Comparison of ENCODE assay signal across 19 cellular contexts in the genomic region with DNA sequence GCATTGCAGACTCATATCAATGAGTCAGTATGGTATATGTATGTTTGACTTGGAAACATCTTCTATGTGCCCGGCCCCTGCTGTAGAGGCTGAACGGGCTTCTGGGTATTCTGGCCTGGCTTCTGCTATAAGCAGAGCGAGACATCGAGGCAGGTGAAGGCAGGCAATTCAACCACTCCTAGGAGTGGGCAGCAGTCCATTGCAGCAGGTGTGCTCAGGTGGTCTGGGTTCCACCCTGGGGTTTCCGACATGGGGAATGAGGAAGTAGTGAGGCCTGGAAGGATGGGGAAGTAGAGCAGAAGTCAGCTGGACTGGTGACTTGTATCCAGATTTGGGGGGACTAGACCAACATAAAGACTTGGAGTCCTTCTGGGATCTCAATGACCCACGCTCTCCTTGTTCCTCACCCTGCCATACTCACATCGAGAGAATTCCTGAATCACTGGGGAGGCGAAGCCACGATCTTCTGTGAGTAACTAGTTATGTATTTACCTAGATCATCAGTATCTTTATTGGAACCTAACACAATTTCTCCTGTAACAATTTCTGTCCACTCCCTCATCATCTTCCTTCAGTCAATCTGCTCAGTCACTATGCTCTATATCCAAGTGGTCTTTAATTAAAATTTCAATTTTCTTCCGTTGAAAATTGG. TPM values are rescaled to one million over a fixed set of nuclear protein-coding genes. Genes with fewer than 3 reads are reported as not detected.
DNase-seq lines count a peak whose midpoint lies in the region; ATAC-seq and TF ChIP-seq lines count a peak whose summit lies in the region.
"Had no signal": no experiment of that assay in that cellular context is flagged by ENCODE, and none has a peak within 500 bp of the region (broad histone marks: within the 10 kb centered on the region; RNA-seq: fewer than 3 reads in every experiment).

No MANE protein-coding gene starts in this region.

- ATAC-seq in HG03108 (IDR thresholded peaks at IDR 0.05; ENCODE audit: unreplicated experiment) (no peak), gastroesophageal sphincter (no peak)
- ATAC-seq: CD8-positive, alpha-beta T cell; left colon; Panc1 had no signal

- H3K4me1 ChIP-seq in HEK293 (ENCODE audit: control insufficient read depth, insufficient read depth, low read length): no peaks in the 10 kb centered on the region
- peaks cover 19% of the 10 kb centered on the region for H3K4me1 ChIP-seq in osteoblast (ENCODE audit: insufficient read depth, low read length)
- H3K4me1 ChIP-seq in gastroesophageal sphincter: peaks cover 0 to 35% (median 14%) of the 10 kb centered on the region in 3 donors

- peaks cover 47% of the 10 kb centered on the region for H3K79me2 ChIP-seq in osteoblast (ENCODE audit: insufficient read depth, low read length)

- H3K9me3 ChIP-seq in HEK293 (ENCODE audit: control insufficient read depth, insufficient read depth, low read depth, low read length) (no peaks in the 10 kb centered on the region), osteoblast (ENCODE audit: low read depth, low read length) (no peaks in the 10 kb centered on the region), gastroesophageal sphincter (no peaks in the 10 kb centered on the region)
- H3K9me3 ChIP-seq: adrenal gland, suprapubic skin had no signal

- 82 to 84% methylated on average over 4 to 7 of the region's 10 CpGs for WGBS in gastroesophageal sphincter (ENCODE audit: low coverage in 1 of 2), 2 donors

- no peak overlapping the region for H3K27ac ChIP-seq in HEK293 (ENCODE audit: extremely low read depth, low read depth, low read length)
- peak overlapping the region; percentile 29 for H3K27ac ChIP-seq in osteoblast (ENCODE audit: low read depth, low read length)
- H3K27ac ChIP-seq in gastroesophageal sphincter: no peak overlapping the region
- H3K27ac ChIP-seq: adrenal gland, suprapubic skin, WERI-Rb-1 had no signal

- H4K20me1 ChIP-seq in osteoblast (ENCODE audit: insufficient read depth, low read length): peaks cover 23% of the 10 kb centered on the region

- no peak for TF ChIP-seq EP300 in gastroesophageal sphincter (IDR thresholded peaks at IDR 0.05)

- H3K27me3 ChIP-seq in osteoblast (ENCODE audit: insufficient read depth, low read length): no peaks in the 10 kb centered on the region
- no peaks in the 10 kb centered on the region for H3K27me3 ChIP-seq in gastroesophageal sphincter
- H3K27me3 ChIP-seq: adrenal gland, suprapubic skin had no signal

- DNase-seq in NCI-H226 (peak; percentile 12), epithelial cell of esophagus (ENCODE audit: low read depth) (peak; percentile 25), osteoblast (ENCODE audit: insufficient read length, low spot score, missing footprints) (no peak)
- no peak for DNase-seq in activated naive CD4-positive, alpha-beta T cell treated with anti-CD3 and anti-CD28 coated beads, Interleukin-2, amount 50 U/mL, for 16 hours
- DNase-seq: activated CD4-positive, alpha-beta T cell treated with anti-CD3 and anti-CD28 coated beads, Interleukin-2, amount 50 U/mL, for 4 hours; activated gamma-delta T cell; adrenal gland; CD8-positive, alpha-beta T cell; DMS153; KG1; left colon; NCI-H1930; NCI-H446 had no signal

- H3K36me3 ChIP-seq in HEK293 (ENCODE audit: control insufficient read depth in 2 of 2, insufficient read depth in 1 of 2, low read length in 2 of 2): peaks cover 8 to 44% of the 10 kb centered on the region in 2 experiments
- peaks cover 31% of the 10 kb centered on the region for H3K36me3 ChIP-seq in osteoblast (ENCODE audit: insufficient read depth, low read length)
- H3K36me3 ChIP-seq in gastroesophageal sphincter: peaks cover 0 to 51% of the 10 kb centered on the region in 2 donors

- TF ChIP-seq CTCF in HEK293 (tag by site-specific recombination; IDR thresholded peaks at IDR 0.05) (no peak), epithelial cell of esophagus (IDR thresholded peaks at IDR 0.05; ENCODE audit: insufficient read depth, low read depth, low read length, missing control alignments) (no peak), osteoblast (IDR thresholded peaks at IDR 0.05; ENCODE audit: extremely low read depth, low read depth, low read length) (no peak), gastroesophageal sphincter (IDR thresholded peaks at IDR 0.05) (no peak)

- no peak overlapping the region for H2AFZ ChIP-seq in osteoblast (ENCODE audit: low read length)

- H3K4me3 ChIP-seq in HEK293 (ENCODE audit: low read depth, low read length) (no peak overlapping the region), epithelial cell of esophagus (ENCODE audit: low read length) (no peak overlapping the region), osteoblast (ENCODE audit: insufficient read depth, low read length) (no peak overlapping the region), gastroesophageal sphincter (no peak overlapping the region)
- H3K4me3 ChIP-seq: adrenal gland, suprapubic skin had no signal

- CTCF ChIA-PET in HEK293 (lab: Yijun Ruan, JAX): no interaction called here

- POLR2A ChIA-PET in HEK293 (lab: Yijun Ruan, JAX): no interaction called here

- no peak overlapping the region for H3K4me2 ChIP-seq in osteoblast (ENCODE audit: insufficient read depth, low read length)

- no peak for TF ChIP-seq POLR2A in gastroesophageal sphincter (IDR thresholded peaks at IDR 0.05)

TF ChIP-seq in HEK293, 187 proteins besides CTCF, POLR2A, EP300 and RAD21:
- peak; percentile 88 for TF ChIP-seq SCRT2 (tag by site-specific recombination; IDR thresholded peaks at IDR 0.05)
- TF ChIP-seq EGR2 (tag by site-specific recombination; IDR thresholded peaks at IDR 0.05; ENCODE audit: low read depth): no peak
- peak; percentile 73 for TF ChIP-seq SCRT1 (tag by site-specific recombination; IDR thresholded peaks at IDR 0.05; ENCODE audit: borderline replicate concordance)

RNA-seq across cellular contexts. Expression of a gene that starts 4.0 kb away (rescaled TPM):
- total RNA-seq in osteoblast: 7.6 and 8.0 TPM in 2 replicates
- 10 to 100 TPM in 1 of 4 donors, 1 to 10 TPM in 3; 6.1 to 16.1 (median 9.9) TPM for total RNA-seq in gastroesophageal sphincter

RNA-seq across cellular contexts. Expression of a gene that starts 40.7 kb away (rescaled TPM):
- 22.1 and 23.6 TPM in 2 replicates for total RNA-seq in osteoblast
- total RNA-seq in gastroesophageal sphincter: 10 to 100 TPM; 17.2 to 26.4 (median 22.6) TPM

Comparison
In these comparisons a context has a peak if more than half of its experiments do, and no peak if none do; other contexts are left out.
1. DNase-seq: peak in NCI-H226 (single experiment) and epithelial cell of esophagus (single experiment); none in osteoblast (single experiment) and activated naive CD4-positive, alpha-beta T cell treated with anti-CD3 and anti-CD28 coated beads, Interleukin-2, amount 50 U/mL, for 16 hours (single experiment).